Comparison of ENCODE assay signal across 9 cellular contexts in genomic region chr19:8580710-8581281, GRCh38. TPM values are rescaled to one million over a fixed set of nuclear protein-coding genes. Genes with fewer than 3 reads are reported as not detected.
DNase-seq lines count a peak whose midpoint lies in the region; ATAC-seq and TF ChIP-seq lines count a peak whose summit lies in the region.
"Had no signal": no experiment of that assay in that cellular context is flagged by ENCODE, and none has a peak within 500 bp of the region (broad histone marks: within the 10 kb centered on the region; RNA-seq: fewer than 3 reads in every experiment).

No MANE protein-coding gene starts in this region.

- H3K36me3 ChIP-seq in SU-DHL-6 (ENCODE audit: low read length): no peaks in the 10 kb centered on the region
- no peaks in the 10 kb centered on the region for H3K36me3 ChIP-seq in cardiac muscle cell

- no peaks in the 10 kb centered on the region for H3K36me3 Mint-ChIP-seq in activated naive CD4-positive, alpha-beta T cell treated with anti-CD3 and anti-CD28 coated beads, Interleukin-2, amount 50 U/mL, for 72 hours

- peak; percentile 77 to 78 for ATAC-seq in activated naive CD4-positive, alpha-beta T cell treated with anti-CD3 and anti-CD28 coated beads, Interleukin-2, amount 50 U/mL, for 72 hours
- ATAC-seq in GM19351 (IDR thresholded peaks at IDR 0.05; ENCODE audit: unreplicated experiment): no peak

- no peak overlapping the region for H3K27ac ChIP-seq in SU-DHL-6 (ENCODE audit: low read depth, low read length)
- no peak overlapping the region for H3K27ac ChIP-seq in cardiac muscle cell

- H3K4me3 ChIP-seq in LNCaP clone FGC (ENCODE audit: low read depth, low read length) (no peak overlapping the region), SU-DHL-6 (ENCODE audit: insufficient read depth, low read length, poor library complexity, severe bottlenecking) (no peak overlapping the region), cardiac muscle cell (no peak overlapping the region)

- H2AFZ ChIP-seq in SU-DHL-6 (ENCODE audit: low read depth, low read length, severe bottlenecking): no peak overlapping the region

- no peak overlapping the region for H3K4me2 ChIP-seq in SU-DHL-6 (ENCODE audit: low read depth, low read length, poor library complexity, severe bottlenecking)

- no peaks in the 10 kb centered on the region for H3K4me1 ChIP-seq in cardiac muscle cell (ENCODE audit: low read depth)

- H3K9ac ChIP-seq in SU-DHL-6 (ENCODE audit: low read length): no peak overlapping the region

- no peaks in the 10 kb centered on the region for H3K9me2 ChIP-seq in SU-DHL-6 (replicated peaks; ENCODE audit: insufficient read depth, low read length)

- H3K27me3 ChIP-seq in SU-DHL-6 (ENCODE audit: low read length): no peaks in the 10 kb centered on the region
- H3K27me3 ChIP-seq in cardiac muscle cell: peaks cover 9% of the 10 kb centered on the region

- DNase-seq in DMS79 treated with DMSO at 0.1 percent for 48 hours (lab: John Stamatoyannopoulos, UW) (peak; percentile 55), DMS79 (lab: John Stamatoyannopoulos, UW) (no peak), LNCaP clone FGC (ENCODE audit: low read depth) (peak; percentile 11), cardiac muscle cell (ENCODE audit: low read depth in 1 of 2, low spot score in 1 of 2) (peak; percentile 76 to 87), renal cortical epithelial cell (ENCODE audit: low read depth) (peak; percentile 30)
- DNase-seq in activated naive CD4-positive, alpha-beta T cell treated with anti-CD3 and anti-CD28 coated beads, Interleukin-2, amount 50 U/mL, for 72 hours (ENCODE audit: low spot score in 2 of 2): peak; percentile 88 to 92

- TF ChIP-seq CTCF in LNCaP clone FGC (IDR thresholded peaks at IDR 0.05; ENCODE audit: control insufficient read depth, extremely low read depth, insufficient read depth) (peak; percentile 100), SU-DHL-6 (IDR thresholded peaks at IDR 0.05; ENCODE audit: insufficient read depth, low read length, poor library complexity, severe bottlenecking) (peak; percentile 99), cardiac muscle cell (IDR thresholded peaks at IDR 0.05; ENCODE audit: low read depth, low read length) (peak; percentile 100)

- no peaks in the 10 kb centered on the region for H3K79me2 ChIP-seq in SU-DHL-6 (ENCODE audit: insufficient read depth, low read length)

- no peaks in the 10 kb centered on the region for H3F3A ChIP-seq in SU-DHL-6 (ENCODE audit: insufficient read depth)

- no peaks in the 10 kb centered on the region for H4K20me1 ChIP-seq in SU-DHL-6 (ENCODE audit: low read depth, low read length)

- H3K9me3 ChIP-seq in SU-DHL-6 (ENCODE audit: insufficient read depth, low read length) (no peaks in the 10 kb centered on the region), cardiac muscle cell (ENCODE audit: low read depth) (no peaks in the 10 kb centered on the region)

- H3K27ac Mint-ChIP-seq in activated naive CD4-positive, alpha-beta T cell treated with anti-CD3 and anti-CD28 coated beads, Interleukin-2, amount 50 U/mL, for 72 hours: no peak overlapping the region

- no peaks in the 10 kb centered on the region for H3K9me3 Mint-ChIP-seq in activated naive CD4-positive, alpha-beta T cell treated with anti-CD3 and anti-CD28 coated beads, Interleukin-2, amount 50 U/mL, for 72 hours

RNA-seq across cellular contexts. Expression of gene MYO1F, which starts 3.6 kb away (rescaled TPM):
- total RNA-seq in activated naive CD4-positive, alpha-beta T cell treated with anti-CD3 and anti-CD28 coated beads, Interleukin-2, amount 50 U/mL, for 72 hours: 10 to 100 TPM; 12.4 to 16.2 TPM
- 0.03 and 0.18 TPM in 2 replicates for total RNA-seq in cardiac muscle cell
- polyA plus RNA-seq in cardiac muscle cell: 1.5 and 5.1 TPM in 2 replicates
- total RNA-seq in renal cortical epithelial cell: 0.05 and 0.17 TPM in 2 replicates

RNA-seq across cellular contexts. Expression of gene ADAMTS10, which starts 29.7 kb away (rescaled TPM):
- total RNA-seq in activated naive CD4-positive, alpha-beta T cell treated with anti-CD3 and anti-CD28 coated beads, Interleukin-2, amount 50 U/mL, for 72 hours: 10 to 100 TPM in 1 of 2 donors, 1 to 10 TPM in 1; 5.1 to 11.3 TPM
- 49.3 and 93.9 TPM in 2 replicates for total RNA-seq in cardiac muscle cell
- 27.7 and 35.6 TPM in 2 replicates for polyA plus RNA-seq in cardiac muscle cell
- 0.69 and 10.7 TPM in 2 replicates for total RNA-seq in renal cortical epithelial cell

RNA-seq across cellular contexts. Expression of gene NFILZ, which starts 49.6 kb away (rescaled TPM):
- total RNA-seq in activated naive CD4-positive, alpha-beta T cell treated with anti-CD3 and anti-CD28 coated beads, Interleukin-2, amount 50 U/mL, for 72 hours: not detected
- total RNA-seq in cardiac muscle cell (not detected in 2 replicates), renal cortical epithelial cell (not detected in 2 replicates)
- polyA plus RNA-seq in cardiac muscle cell: not detected in 2 replicates
- total RNA-seq: skeletal muscle tissue had no signal

Comparison
In these comparisons a context has a peak if more than half of its experiments do, and no peak if none do; other contexts are left out.
1. RNA of gene MYO1F, which starts 3.6 kb away (total RNA-seq): 12.4 to 16.2 TPM in activated naive CD4-positive, alpha-beta T cell treated with anti-CD3 and anti-CD28 coated beads, Interleukin-2, amount 50 U/mL, for 72 hours; 0.05 to 0.17 TPM in renal cortical epithelial cell and 0.03 to 0.18 TPM in cardiac muscle cell; every median in the first group is over 10 times any median in the second.
2. Peak in every context shown above with its lines, with median percentiles within 50 percentile points of each other: CTCF ChIP-seq.